In the genomic region with DNA sequence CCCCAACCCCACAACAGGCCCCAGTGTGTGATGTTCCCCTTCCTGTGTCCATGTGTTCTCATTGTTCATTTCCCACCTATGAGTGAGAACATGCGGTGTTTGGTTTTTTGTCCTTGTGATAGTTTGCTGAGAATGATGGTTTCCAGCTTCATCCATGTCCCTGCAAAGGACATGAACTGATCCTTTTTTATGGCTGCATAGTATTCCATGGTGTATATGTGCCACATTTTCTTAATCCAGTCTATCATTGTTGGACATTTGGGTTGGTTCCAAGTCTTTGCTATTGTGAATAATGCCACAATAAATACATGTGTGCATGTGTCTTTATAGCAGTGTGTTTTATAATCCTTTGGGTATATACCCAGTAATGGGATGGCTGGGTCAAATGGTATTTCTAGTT, we compare ENCODE assay signal across 1 cellular context. TPM values are rescaled to one million over a fixed set of nuclear protein-coding genes. Genes with fewer than 3 reads are reported as not detected.
"Had no signal": no experiment of that assay in that cellular context is flagged by ENCODE, and none has a peak within 500 bp of the region (broad histone marks: within the 10 kb centered on the region; RNA-seq: fewer than 3 reads in every experiment).

No MANE protein-coding gene starts in this region.

RNA-seq across cellular contexts. Expression of a gene that starts 10.5 kb away (rescaled TPM):
- total RNA-seq: foreskin keratinocyte had no signal
- polyA plus RNA-seq: foreskin keratinocyte had no signal
